ENCODE assay signal across 11 cellular contexts in genomic region chr16:178677-179033, GRCh38. TPM values are rescaled to one million over a fixed set of nuclear protein-coding genes. Genes with fewer than 3 reads are reported as not detected.
"Had no signal": no experiment of that assay in that cellular context is flagged by ENCODE, and none has a peak within 500 bp of the region (broad histone marks: within the 10 kb centered on the region; RNA-seq: fewer than 3 reads in every experiment).

No MANE protein-coding gene starts in this region.

RNA-seq across cellular contexts. Expression of gene HBQ1, which starts 1.6 kb away (rescaled TPM):
- total RNA-seq: activated CD4-positive, alpha-beta memory T cell treated with anti-CD3 and anti-CD28 coated beads, Interleukin-2, amount 10 ng/mL, durations not matched to agents 7 days and 5 days; activated CD4-positive, alpha-beta T cell treated with anti-CD3 and anti-CD28 coated beads, Interleukin-2, amount 10 ng/mL, durations not matched to agents 7 days and 5 days; activated CD8-positive, alpha-beta memory T cell treated with anti-CD3 and anti-CD28 coated beads, Interleukin-2, amount 10 ng/mL, durations not matched to agents 7 days and 5 days; activated CD8-positive, alpha-beta T cell treated with anti-CD3 and anti-CD28 coated beads, Interleukin-2, amount 10 ng/mL, durations not matched to agents 7 days and 5 days; activated naive CD8-positive, alpha-beta T cell treated with anti-CD3 and anti-CD28 coated beads, Interleukin-2, amount 10 ng/mL, durations not matched to agents 7 days and 5 days; ascending aorta; cardiac septum had no signal

RNA-seq across cellular contexts. Expression of gene HBA1, which starts 2.2 kb away (rescaled TPM):
- total RNA-seq: activated CD4-positive, alpha-beta memory T cell treated with anti-CD3 and anti-CD28 coated beads, Interleukin-2, amount 10 ng/mL, durations not matched to agents 7 days and 5 days; activated CD4-positive, alpha-beta T cell treated with anti-CD3 and anti-CD28 coated beads for 36 hours; activated CD4-positive, alpha-beta T cell treated with anti-CD3 and anti-CD28 coated beads, Interleukin-2, amount 10 ng/mL, durations not matched to agents 7 days and 5 days; activated CD8-positive, alpha-beta memory T cell treated with anti-CD3 and anti-CD28 coated beads, Interleukin-2, amount 10 ng/mL, durations not matched to agents 7 days and 5 days; activated CD8-positive, alpha-beta T cell treated with anti-CD3 and anti-CD28 coated beads, Interleukin-2, amount 10 ng/mL, durations not matched to agents 7 days and 5 days; activated naive CD8-positive, alpha-beta T cell treated with anti-CD3 and anti-CD28 coated beads, Interleukin-2, amount 10 ng/mL, durations not matched to agents 7 days and 5 days; activated T-helper 2 cell treated with anti-CD3 and anti-CD28 coated beads, Interferon-gamma antibody, Interleukin-2, Interleukin-4, amounts not matched to agents 10 μg/mL and 5 μg/mL and 100 μg/mL, durations not matched to agents 14 hours and 24 hours and 36 hours had no signal

RNA-seq across cellular contexts. Expression of gene HBA2, which starts 6.0 kb away (rescaled TPM):
- total RNA-seq: activated CD4-positive, alpha-beta memory T cell treated with anti-CD3 and anti-CD28 coated beads, Interleukin-2, amount 10 ng/mL, durations not matched to agents 7 days and 5 days; activated CD4-positive, alpha-beta T cell treated with anti-CD3 and anti-CD28 coated beads for 36 hours; activated CD8-positive, alpha-beta memory T cell treated with anti-CD3 and anti-CD28 coated beads, Interleukin-2, amount 10 ng/mL, durations not matched to agents 7 days and 5 days; activated CD8-positive, alpha-beta T cell treated with anti-CD3 and anti-CD28 coated beads, Interleukin-2, amount 10 ng/mL, durations not matched to agents 7 days and 5 days; activated naive CD8-positive, alpha-beta T cell treated with anti-CD3 and anti-CD28 coated beads, Interleukin-2, amount 10 ng/mL, durations not matched to agents 7 days and 5 days had no signal

RNA-seq across cellular contexts. Expression of gene HBM, which starts 12.9 kb away (rescaled TPM):
- total RNA-seq: activated CD4-positive, alpha-beta memory T cell treated with anti-CD3 and anti-CD28 coated beads, Interleukin-2, amount 10 ng/mL, durations not matched to agents 7 days and 5 days; activated CD4-positive, alpha-beta T cell treated with anti-CD3 and anti-CD28 coated beads for 36 hours; activated CD4-positive, alpha-beta T cell treated with anti-CD3 and anti-CD28 coated beads, Interleukin-2, amount 10 ng/mL, durations not matched to agents 7 days and 5 days; activated CD8-positive, alpha-beta memory T cell treated with anti-CD3 and anti-CD28 coated beads, Interleukin-2, amount 10 ng/mL, durations not matched to agents 7 days and 5 days; activated CD8-positive, alpha-beta T cell treated with anti-CD3 and anti-CD28 coated beads, Interleukin-2, amount 10 ng/mL, durations not matched to agents 7 days and 5 days; activated naive CD8-positive, alpha-beta T cell treated with anti-CD3 and anti-CD28 coated beads, Interleukin-2, amount 10 ng/mL, durations not matched to agents 7 days and 5 days; activated T-helper 2 cell treated with anti-CD3 and anti-CD28 coated beads, Interferon-gamma antibody, Interleukin-2, Interleukin-4, amounts not matched to agents 10 μg/mL and 5 μg/mL and 100 μg/mL, durations not matched to agents 14 hours and 24 hours and 36 hours; ascending aorta; WTC11 had no signal

RNA-seq across cellular contexts. Expression of gene HBZ, which starts 26.2 kb away (rescaled TPM):
- total RNA-seq: activated CD4-positive, alpha-beta memory T cell treated with anti-CD3 and anti-CD28 coated beads, Interleukin-2, amount 10 ng/mL, durations not matched to agents 7 days and 5 days; activated CD4-positive, alpha-beta T cell treated with anti-CD3 and anti-CD28 coated beads for 36 hours; activated CD4-positive, alpha-beta T cell treated with anti-CD3 and anti-CD28 coated beads, Interleukin-2, amount 10 ng/mL, durations not matched to agents 7 days and 5 days; activated CD8-positive, alpha-beta memory T cell treated with anti-CD3 and anti-CD28 coated beads, Interleukin-2, amount 10 ng/mL, durations not matched to agents 7 days and 5 days; activated CD8-positive, alpha-beta T cell treated with anti-CD3 and anti-CD28 coated beads, Interleukin-2, amount 10 ng/mL, durations not matched to agents 7 days and 5 days; activated naive CD8-positive, alpha-beta T cell treated with anti-CD3 and anti-CD28 coated beads, Interleukin-2, amount 10 ng/mL, durations not matched to agents 7 days and 5 days; activated T-helper 2 cell treated with anti-CD3 and anti-CD28 coated beads, Interferon-gamma antibody, Interleukin-2, Interleukin-4, amounts not matched to agents 10 μg/mL and 5 μg/mL and 100 μg/mL, durations not matched to agents 14 hours and 24 hours and 36 hours; ascending aorta; cardiac septum; cerebellum had no signal
